In the genomic region with DNA sequence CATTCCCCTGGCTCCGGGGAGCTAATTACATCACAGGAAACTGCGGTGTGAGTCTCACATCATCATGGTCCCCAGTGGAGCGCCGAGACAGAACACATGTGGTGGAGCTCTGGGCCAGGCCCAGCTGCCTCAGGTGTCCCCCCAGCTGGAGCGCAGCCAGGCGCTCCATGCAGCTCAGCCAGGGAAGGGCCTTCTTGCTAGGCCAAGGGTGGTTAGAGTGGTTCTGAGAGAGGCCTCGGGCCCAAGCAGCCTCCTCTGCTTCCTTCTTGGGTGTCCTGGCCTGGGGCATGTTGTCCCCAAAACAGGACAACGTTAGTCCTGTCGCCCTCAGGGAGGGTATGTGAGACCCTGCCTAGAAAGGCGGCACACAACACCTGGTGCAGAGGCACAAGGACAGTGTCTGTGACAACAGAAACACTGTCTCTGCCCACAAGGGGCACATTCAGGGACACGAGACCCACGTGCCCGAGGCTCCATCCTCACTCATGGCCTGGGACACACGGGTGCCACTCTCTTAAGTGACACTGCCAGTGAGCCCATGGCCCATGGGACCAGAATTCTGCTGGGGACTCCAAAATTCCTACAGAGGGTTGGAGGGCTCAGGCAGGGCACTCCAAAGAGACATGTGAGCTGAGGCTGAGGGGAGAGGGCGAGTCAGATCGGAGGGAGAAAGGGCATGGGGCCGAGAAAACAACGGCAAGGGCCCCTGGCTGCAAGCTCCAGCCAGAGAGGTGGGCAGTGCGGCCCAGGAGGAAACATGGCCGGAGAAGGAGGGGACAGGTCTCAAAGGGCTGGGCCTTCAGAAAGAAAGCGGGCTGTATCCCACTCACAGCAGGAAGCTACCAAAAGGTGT, we compare ENCODE assay signal across 19 cellular contexts. TPM values are rescaled to one million over a fixed set of nuclear protein-coding genes. Genes with fewer than 3 reads are reported as not detected.
A peak's percentile ranks its signal among the peaks of the same experiment; 100 is the strongest.
DNase-seq lines count a peak whose midpoint lies in the region; ATAC-seq and TF ChIP-seq lines count a peak whose summit lies in the region.
"Had no signal": no experiment of that assay in that cellular context is flagged by ENCODE, and none has a peak within 500 bp of the region (broad histone marks: within the 10 kb centered on the region; RNA-seq: fewer than 3 reads in every experiment).

No MANE protein-coding gene starts in this region.

- H3K4me3 ChIP-seq in CD8-positive, alpha-beta T cell (ENCODE audit: low read depth, low read length) = no peak overlapping the region
- no peak overlapping the region for H3K4me3 ChIP-seq in RWPE2 (ENCODE audit: severe bottlenecking)
- H3K4me3 ChIP-seq: lung had no signal

- no peak overlapping the region for H3K27ac ChIP-seq in CD8-positive, alpha-beta T cell (ENCODE audit: low read depth, low read length)
- no peak overlapping the region for H3K27ac ChIP-seq in RWPE2 (ENCODE audit: poor library complexity, severe bottlenecking)
- H3K27ac ChIP-seq: brain microvascular endothelial cell, VCaP had no signal

- peak in 2 of 7 experiments; percentile 9 to 44 for DNase-seq in CD8-positive, alpha-beta T cell
- DNase-seq in RWPE2 (ENCODE audit: low spot score) = peak; percentile 41
- peak in 1 of 10 donors; percentile 12 for DNase-seq in naive thymus-derived CD8-positive, alpha-beta T cell
- no peak for DNase-seq in GM10266 (ENCODE audit: extremely low spot score)
- DNase-seq in NCI-H1436 treated with DMSO at 0.1 percent for 48 hours (lab: John Stamatoyannopoulos, UW) = no peak
- DNase-seq: activated naive CD4-positive, alpha-beta T cell treated with anti-CD3 and anti-CD28 coated beads for 36 hours; BE2C; brain microvascular endothelial cell; DMS53; effector CD8-positive, alpha-beta T cell; NCI-H1694; NCI-H446 treated with DMSO at 0.1 percent for 48 hours; retina had no signal

- H3K27me3 ChIP-seq in CD8-positive, alpha-beta T cell (ENCODE audit: insufficient read depth, low read length) = no peaks in the 10 kb centered on the region
- no peaks in the 10 kb centered on the region for H3K27me3 ChIP-seq in RWPE2 (ENCODE audit: insufficient read depth, poor library complexity, severe bottlenecking)
- H3K27me3 ChIP-seq: BE2C, brain microvascular endothelial cell had no signal

- H3K4me1 ChIP-seq in CD8-positive, alpha-beta T cell (ENCODE audit: insufficient read depth, low read length) = no peaks in the 10 kb centered on the region
- H3K4me1 ChIP-seq in RWPE2 (ENCODE audit: insufficient read depth, poor library complexity, severe bottlenecking) = no peaks in the 10 kb centered on the region

- CTCF ChIA-PET in CD8-positive, alpha-beta T cell (lab: Charles Lee) = interaction anchor here (1.1 kb wide), 1 partner anchor 15 kb away, joined by 3 read pairs; no protein-coding TSS in a partner anchor

- no peaks in the 10 kb centered on the region for H3K9me3 Mint-ChIP-seq in CD8-positive, alpha-beta T cell
- H3K9me3 Mint-ChIP-seq in naive thymus-derived CD8-positive, alpha-beta T cell = peaks cover 0 to 3% (median 0%) of the 10 kb centered on the region in 9 donors
- H3K9me3 Mint-ChIP-seq: activated naive CD4-positive, alpha-beta T cell treated with anti-CD3 and anti-CD28 coated beads for 36 hours; natural killer cell treated with Interleukin-12 subunit alpha and Interleukin-12 subunit beta and Interleukin-15 and Interleukin-18, amount 100 ng/mL, for 72 hours had no signal

- H3K27ac Mint-ChIP-seq in CD8-positive, alpha-beta T cell = no peak overlapping the region
- H3K27ac Mint-ChIP-seq in naive thymus-derived CD8-positive, alpha-beta T cell = no peak overlapping the region
- H3K27ac Mint-ChIP-seq: activated naive CD4-positive, alpha-beta T cell treated with anti-CD3 and anti-CD28 coated beads for 36 hours; natural killer cell treated with Interleukin-12 subunit alpha and Interleukin-12 subunit beta and Interleukin-15 and Interleukin-18, amount 100 ng/mL, for 72 hours had no signal

- intact Hi-C loops in CD8-positive, alpha-beta T cell (cut with DNase I, micrococcal nuclease) = no loop called here

- ATAC-seq in CD8-positive, alpha-beta T cell = peak; percentile 17
- ATAC-seq in GM18511 (IDR thresholded peaks at IDR 0.05; ENCODE audit: unreplicated experiment) (peak; percentile 83), RWPE2 (ENCODE audit: low read depth) (no peak), GM18873 (IDR thresholded peaks at IDR 0.05; ENCODE audit: low FRiP score, unreplicated experiment) (no peak)
- ATAC-seq in naive thymus-derived CD8-positive, alpha-beta T cell = peak; percentile 20 to 49
- ATAC-seq: natural killer cell treated with Interleukin-12 subunit alpha and Interleukin-12 subunit beta and Interleukin-15 and Interleukin-18, amount 100 ng/mL, for 72 hours had no signal

- no peaks in the 10 kb centered on the region for H3K9me3 ChIP-seq in CD8-positive, alpha-beta T cell (ENCODE audit: low read length)
- no peaks in the 10 kb centered on the region for H3K9me3 ChIP-seq in RWPE2 (ENCODE audit: severe bottlenecking)
- H3K9me3 ChIP-seq: BE2C had no signal

- H3K4me3 Mint-ChIP-seq in CD8-positive, alpha-beta T cell = no peak overlapping the region
- no peak overlapping the region for H3K4me3 Mint-ChIP-seq in naive thymus-derived CD8-positive, alpha-beta T cell
- H3K4me3 Mint-ChIP-seq: activated naive CD4-positive, alpha-beta T cell treated with anti-CD3 and anti-CD28 coated beads for 36 hours; natural killer cell treated with Interleukin-12 subunit alpha and Interleukin-12 subunit beta and Interleukin-15 and Interleukin-18, amount 100 ng/mL, for 72 hours had no signal

- no peak for TF ChIP-seq CTCF in CD8-positive, alpha-beta T cell (IDR thresholded peaks at IDR 0.05)
- TF ChIP-seq CTCF in RWPE2 (IDR thresholded peaks at IDR 0.05; ENCODE audit: poor library complexity, severe bottlenecking) (no peak), GM10266 (IDR thresholded peaks at IDR 0.05; ENCODE audit: control insufficient read depth, insufficient read depth, low read depth, missing control alignments) (no peak)

- H3K27me3 Mint-ChIP-seq in CD8-positive, alpha-beta T cell (ENCODE audit: low read depth) = peaks cover 1% of the 10 kb centered on the region
- H3K27me3 Mint-ChIP-seq in naive thymus-derived CD8-positive, alpha-beta T cell = peaks cover 0 to 3% (median 0%) of the 10 kb centered on the region in 5 donors

- no peaks in the 10 kb centered on the region for H3K36me3 Mint-ChIP-seq in CD8-positive, alpha-beta T cell
- no peaks in the 10 kb centered on the region for H3K36me3 Mint-ChIP-seq in naive thymus-derived CD8-positive, alpha-beta T cell
- H3K36me3 Mint-ChIP-seq: natural killer cell treated with Interleukin-12 subunit alpha and Interleukin-12 subunit beta and Interleukin-15 and Interleukin-18, amount 100 ng/mL, for 72 hours had no signal

- peaks cover 4% of the 10 kb centered on the region for H3K4me1 Mint-ChIP-seq in CD8-positive, alpha-beta T cell (ENCODE audit: low read depth)
- H3K4me1 Mint-ChIP-seq in naive thymus-derived CD8-positive, alpha-beta T cell = peaks cover 0 to 15% (median 9%) of the 10 kb centered on the region in 4 donors

- no peaks in the 10 kb centered on the region for H3K36me3 ChIP-seq in CD8-positive, alpha-beta T cell (ENCODE audit: insufficient read depth, low read length)
- no peaks in the 10 kb centered on the region for H3K36me3 ChIP-seq in RWPE2 (ENCODE audit: low read depth)
- H3K36me3 ChIP-seq: BE2C, brain microvascular endothelial cell had no signal

- POLR2A ChIA-PET in CD8-positive, alpha-beta T cell (lab: Charles Lee) = no interaction called here
- POLR2A ChIA-PET in naive thymus-derived CD8-positive, alpha-beta T cell (lab: Charles Lee) = no interaction called here

RNA-seq across cellular contexts. Expression of a gene that starts 37.0 kb away (rescaled TPM):
- not detected for total RNA-seq in CD8-positive, alpha-beta T cell
- not detected for total RNA-seq in naive thymus-derived CD8-positive, alpha-beta T cell
- polyA plus RNA-seq in naive thymus-derived CD8-positive, alpha-beta T cell = not detected
- total RNA-seq: LHCN-M2; natural killer cell treated with Interleukin-12 subunit alpha and Interleukin-12 subunit beta and Interleukin-15 and Interleukin-18, amount 100 ng/mL, for 72 hours had no signal

Comparison
In these comparisons a context has a peak if more than half of its experiments do, and no peak if none do; other contexts are left out.
1. ATAC-seq: peak in CD8-positive, alpha-beta T cell (single experiment), GM18511 (single experiment) and naive thymus-derived CD8-positive, alpha-beta T cell (2 of 2); none in RWPE2 (single experiment) and GM18873 (single experiment).